1 cellular context compared by ENCODE assay signal in genomic region chr3:13111874-13112520, GRCh38.
TF ChIP-seq lines count a peak whose summit lies in the region.

No MANE protein-coding gene starts in this region.

TF ChIP-seq in HepG2, 621 proteins besides CTCF, POLR2A, EP300 and RAD21 (continued from another document and continues in another):
- TF ChIP-seq ZNF597 (CRISPR knock-in tag; IDR thresholded peaks at IDR 0.05) (no peak), MED8 (CRISPR knock-in tag; IDR thresholded peaks at IDR 0.05; ENCODE audit: insufficient replicate concordance) (no peak), SP2 (CRISPR knock-in tag; IDR thresholded peaks at IDR 0.05) (no peak), ZFP91 (CRISPR knock-in tag; IDR thresholded peaks at IDR 0.05; ENCODE audit: borderline replicate concordance) (no peak), ZNF280D (CRISPR knock-in tag; IDR thresholded peaks at IDR 0.05) (no peak), MZF1 (CRISPR knock-in tag; IDR thresholded peaks at IDR 0.05; ENCODE audit: borderline replicate concordance) (no peak), ZXDC (CRISPR knock-in tag; IDR thresholded peaks at IDR 0.05) (no peak), ZNF678 (CRISPR knock-in tag; IDR thresholded peaks at IDR 0.05) (no peak), GTF2F1 (IDR thresholded peaks at IDR 0.05; ENCODE audit: low read length) (no peak), ZFAT (CRISPR knock-in tag; conservative IDR thresholded peaks at IDR 0.05) (no peak), RORA (CRISPR knock-in tag; IDR thresholded peaks at IDR 0.05) (no peak), SNAPC5 (CRISPR knock-in tag; IDR thresholded peaks at IDR 0.05; ENCODE audit: borderline replicate concordance) (no peak), E2F1 (CRISPR knock-in tag; IDR thresholded peaks at IDR 0.05) (no peak), ZNF17 (CRISPR knock-in tag; IDR thresholded peaks at IDR 0.05) (no peak), ATF6 (CRISPR knock-in tag; conservative IDR thresholded peaks at IDR 0.05) (no peak), KDM4B (CRISPR knock-in tag; IDR thresholded peaks at IDR 0.05) (no peak), POGZ (CRISPR knock-in tag; IDR thresholded peaks at IDR 0.05) (peak; percentile 45; the same call in 1 of the 2 replicates), ZSCAN22 (CRISPR knock-in tag; IDR thresholded peaks at IDR 0.05) (no peak), SKI (IDR thresholded peaks at IDR 0.05; ENCODE audit: partially characterized antibody) (no peak), ZNF614 (CRISPR knock-in tag; IDR thresholded peaks at IDR 0.05; ENCODE audit: borderline replicate concordance) (0 out of 2 replicates have a peak, but pooled peaks have one; percentile 17), ZMYM2 (CRISPR knock-in tag; IDR thresholded peaks at IDR 0.05) (peak; percentile 70), NCOA2 (CRISPR knock-in tag; IDR thresholded peaks at IDR 0.05) (no peak), ZNF720 (CRISPR knock-in tag; IDR thresholded peaks at IDR 0.05) (no peak), PRMT3 (CRISPR knock-in tag; IDR thresholded peaks at IDR 0.05; ENCODE audit: borderline replicate concordance, low read depth) (no peak), ZFP36L2 (CRISPR knock-in tag; IDR thresholded peaks at IDR 0.05) (no peak), HMGXB3 (CRISPR knock-in tag; IDR thresholded peaks at IDR 0.05; ENCODE audit: borderline replicate concordance) (no peak), BRF2 (CRISPR knock-in tag; IDR thresholded peaks at IDR 0.05) (no peak), ZNF709 (CRISPR knock-in tag; IDR thresholded peaks at IDR 0.05) (no peak), CC2D1A (CRISPR knock-in tag; IDR thresholded peaks at IDR 0.05) (no peak), TCF7L2 (IDR thresholded peaks at IDR 0.05; ENCODE audit: low read depth, low read length) (no peak), SP4 (CRISPR knock-in tag; IDR thresholded peaks at IDR 0.05) (no peak), KDM5A (IDR thresholded peaks at IDR 0.05; ENCODE audit: borderline replicate concordance, low read length) (no peak), ZSCAN20 (CRISPR knock-in tag; IDR thresholded peaks at IDR 0.05; ENCODE audit: borderline replicate concordance) (no peak), HOXA5 (CRISPR knock-in tag; IDR thresholded peaks at IDR 0.05) (no peak), ZNF703 (CRISPR knock-in tag; IDR thresholded peaks at IDR 0.05; ENCODE audit: borderline replicate concordance) (no peak), SRF (IDR thresholded peaks at IDR 0.05; ENCODE audit: low read depth, low read length) (no peak), ARNT2 (CRISPR knock-in tag; IDR thresholded peaks at IDR 0.05; ENCODE audit: low read depth) (no peak), SRY (CRISPR knock-in tag; IDR thresholded peaks at IDR 0.05) (no peak), JDP2 (CRISPR knock-in tag; IDR thresholded peaks at IDR 0.05; ENCODE audit: borderline replicate concordance) (no peak), EHMT2 (IDR thresholded peaks at IDR 0.05; ENCODE audit: borderline replicate concordance, low read depth, low read length) (no peak), SIX4 (CRISPR knock-in tag; IDR thresholded peaks at IDR 0.05) (no peak), ZNF768 (CRISPR knock-in tag; IDR thresholded peaks at IDR 0.05) (peak; percentile 41; the same call in 1 of the 2 replicates), ZNF337 (CRISPR knock-in tag; IDR thresholded peaks at IDR 0.05; ENCODE audit: borderline replicate concordance, low read depth) (no peak), ZNF713 (CRISPR knock-in tag; IDR thresholded peaks at IDR 0.05) (no peak), TFAP4 (IDR thresholded peaks at IDR 0.05; ENCODE audit: borderline replicate concordance, low read depth) (peak; percentile 78), ZBTB21 (CRISPR knock-in tag; IDR thresholded peaks at IDR 0.05) (no peak), FOXK1 (CRISPR knock-in tag; IDR thresholded peaks at IDR 0.05; ENCODE audit: borderline replicate concordance, low read depth) (no peak), CREM (IDR thresholded peaks at IDR 0.05) (no peak), CREM (CRISPR knock-in tag; IDR thresholded peaks at IDR 0.05) (no peak)
